ENCODE assay signal across 23 cellular contexts in the genomic region with DNA sequence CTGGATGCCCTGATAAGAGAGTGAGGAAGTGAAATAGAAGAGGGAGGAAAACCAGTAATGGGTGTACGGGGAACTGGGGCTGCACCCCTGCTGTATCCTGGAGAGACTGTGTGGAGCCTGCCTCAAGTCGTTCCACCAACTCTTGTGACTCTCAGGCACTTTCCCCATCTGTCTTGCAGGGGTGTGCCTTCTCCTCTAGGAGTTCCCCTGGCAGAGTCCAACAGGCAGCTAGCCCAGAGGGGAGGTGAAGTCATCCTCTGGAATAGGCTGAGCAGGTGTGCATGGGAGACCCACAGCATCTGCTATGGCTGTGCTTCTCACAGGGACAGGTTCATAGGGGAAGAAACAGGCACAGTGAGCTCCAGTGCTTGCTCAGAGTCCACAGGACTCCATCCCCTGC. TPM values are rescaled to one million over a fixed set of nuclear protein-coding genes. Genes with fewer than 3 reads are reported as not detected.
DNase-seq lines count a peak whose midpoint lies in the region; ATAC-seq, FAIRE-seq and TF ChIP-seq lines count a peak whose summit lies in the region.
"Had no signal": no experiment of that assay in that cellular context is flagged by ENCODE, and none has a peak within 500 bp of the region (broad histone marks: within the 10 kb centered on the region; RNA-seq: fewer than 3 reads in every experiment).

No MANE protein-coding gene starts in this region.

- no peak overlapping the region for H3K27ac ChIP-seq in mesendoderm (ENCODE audit: low read depth, low read length)
- H3K27ac ChIP-seq: adrenal gland had no signal

- no peak for DNase-seq in natural killer cell treated with Interleukin-12 subunit alpha and Interleukin-12 subunit beta and Interleukin-15 and Interleukin-18, amount 100 ng/mL, for 72 hours (ENCODE audit: low spot score)
- DNase-seq in natural killer cell: no peak
- DNase-seq in SHP77 (lab: John Stamatoyannopoulos, UW): peak; percentile 72 to 74
- DNase-seq in mesendoderm: peak; percentile 5
- DNase-seq in GM12892 (ENCODE audit: insufficient read length): no peak
- DNase-seq in activated naive CD8-positive, alpha-beta T cell treated with anti-CD3 and anti-CD28 coated beads, Interleukin-2, amount 50 U/mL, for 24 hours: no peak
- DNase-seq: activated CD4-positive, alpha-beta T cell treated with anti-CD3 and anti-CD28 coated beads, Interleukin-2, amount 50 U/mL, for 48 hours; activated gamma-delta T cell treated with Interleukin-2 at 50 U/mL for 16 hours; adrenal gland; caudate nucleus; dermis blood vessel endothelial cell; HFFc6; hypothalamus; naive thymus-derived CD8-positive, alpha-beta T cell; NCI-H345; SK-N-SH; stimulated activated CD4-positive, alpha-beta T cell treated with anti-CD3 and anti-CD28 coated beads, Interleukin-2, amount 100 ng/mL, for 48 hours had no signal

- ATAC-seq in natural killer cell treated with Interleukin-12 subunit alpha and Interleukin-12 subunit beta and Interleukin-15 and Interleukin-18, amount 100 ng/mL, for 72 hours: peak; percentile 18 to 48
- ATAC-seq in natural killer cell (no peak), GM21576 (IDR thresholded peaks at IDR 0.05; ENCODE audit: unreplicated experiment) (no peak), GM21447 (IDR thresholded peaks at IDR 0.05; ENCODE audit: unreplicated experiment) (no peak)
- ATAC-seq in activated naive CD8-positive, alpha-beta T cell treated with anti-CD3 and anti-CD28 coated beads, Interleukin-2, amount 50 U/mL, for 24 hours: no peak
- ATAC-seq: naive thymus-derived CD8-positive, alpha-beta T cell had no signal

- no peaks in the 10 kb centered on the region for H3K36me3 Mint-ChIP-seq in natural killer cell treated with Interleukin-12 subunit alpha and Interleukin-12 subunit beta and Interleukin-15 and Interleukin-18, amount 100 ng/mL, for 72 hours
- H3K36me3 Mint-ChIP-seq in natural killer cell: no peaks in the 10 kb centered on the region
- H3K36me3 Mint-ChIP-seq in activated naive CD8-positive, alpha-beta T cell treated with anti-CD3 and anti-CD28 coated beads, Interleukin-2, amount 50 U/mL, for 24 hours (ENCODE audit: low read depth): no peaks in the 10 kb centered on the region
- H3K36me3 Mint-ChIP-seq: memory B cell; naive thymus-derived CD8-positive, alpha-beta T cell had no signal

- no peaks in the 10 kb centered on the region for H3K36me3 ChIP-seq in mesendoderm (ENCODE audit: control insufficient read depth, insufficient read depth, low read length)
- H3K36me3 ChIP-seq: adrenal gland had no signal

- H3K4me3 Mint-ChIP-seq in natural killer cell treated with Interleukin-12 subunit alpha and Interleukin-12 subunit beta and Interleukin-15 and Interleukin-18, amount 100 ng/mL, for 72 hours: no peak overlapping the region
- no peak overlapping the region for H3K4me3 Mint-ChIP-seq in natural killer cell
- H3K4me3 Mint-ChIP-seq in activated naive CD8-positive, alpha-beta T cell treated with anti-CD3 and anti-CD28 coated beads, Interleukin-2, amount 50 U/mL, for 24 hours: no peak overlapping the region
- H3K4me3 Mint-ChIP-seq: HFFc6; memory B cell; naive thymus-derived CD8-positive, alpha-beta T cell; stimulated activated naive CD8-positive, alpha-beta T cell treated with anti-CD3 and anti-CD28 coated beads, Interleukin-15, Interleukin-2, amounts not matched to agents 100 ng/mL and 50 ng/mL, for 24 hours; T-helper 2 cell treated with Interferon-gamma antibody and Interleukin-4, amounts not matched to agents 5 μg/mL and 100 μg/mL, for 36 hours had no signal

- H2AK5ac ChIP-seq in mesendoderm (ENCODE audit: low read length): no peak overlapping the region

- FAIRE-seq in GM12892 (lab: Jason Lieb, UNC): no peak
- FAIRE-seq: islet of Langerhans had no signal

- WGBS in mesendoderm (ENCODE audit: extremely low coverage, insufficient coverage, low lambda C conversion rate): no CpG with 5 or more reads among the region's 2 CpGs

- H3K18ac ChIP-seq in mesendoderm (ENCODE audit: low read length): no peak overlapping the region

- H2BK15ac ChIP-seq in mesendoderm (replicated peaks; ENCODE audit: low read depth): no peak overlapping the region

- H2BK120ac ChIP-seq in mesendoderm (ENCODE audit: low read depth, low read length): no peak overlapping the region

- no peak for TF ChIP-seq CTCF in natural killer cell (IDR thresholded peaks at IDR 0.05)

- no peak overlapping the region for H3K27ac Mint-ChIP-seq in natural killer cell treated with Interleukin-12 subunit alpha and Interleukin-12 subunit beta and Interleukin-15 and Interleukin-18, amount 100 ng/mL, for 72 hours
- no peak overlapping the region for H3K27ac Mint-ChIP-seq in natural killer cell
- no peak overlapping the region for H3K27ac Mint-ChIP-seq in activated naive CD8-positive, alpha-beta T cell treated with anti-CD3 and anti-CD28 coated beads, Interleukin-2, amount 50 U/mL, for 24 hours
- H3K27ac Mint-ChIP-seq: HFFc6; memory B cell; naive thymus-derived CD8-positive, alpha-beta T cell; stimulated activated naive CD8-positive, alpha-beta T cell treated with anti-CD3 and anti-CD28 coated beads, Interleukin-15, Interleukin-2, amounts not matched to agents 100 ng/mL and 50 ng/mL, for 24 hours; T-helper 2 cell treated with Interferon-gamma antibody and Interleukin-4, amounts not matched to agents 5 μg/mL and 100 μg/mL, for 36 hours had no signal

- no peaks in the 10 kb centered on the region for H3K4me1 Mint-ChIP-seq in natural killer cell treated with Interleukin-12 subunit alpha and Interleukin-12 subunit beta and Interleukin-15 and Interleukin-18, amount 100 ng/mL, for 72 hours (ENCODE audit: low read depth in 2 of 2)
- no peaks in the 10 kb centered on the region for H3K4me1 Mint-ChIP-seq in natural killer cell
- H3K4me1 Mint-ChIP-seq in activated naive CD8-positive, alpha-beta T cell treated with anti-CD3 and anti-CD28 coated beads, Interleukin-2, amount 50 U/mL, for 24 hours: no peaks in the 10 kb centered on the region
- H3K4me1 Mint-ChIP-seq: memory B cell; naive thymus-derived CD8-positive, alpha-beta T cell had no signal

- H4K5ac ChIP-seq in mesendoderm (ENCODE audit: low read length): no peak overlapping the region

- H3K79me2 ChIP-seq in mesendoderm (ENCODE audit: control insufficient read depth, insufficient read depth, low read length): no peaks in the 10 kb centered on the region

- H3K56ac ChIP-seq in mesendoderm (ENCODE audit: low read length): no peak overlapping the region

- H3K27me3 Mint-ChIP-seq in natural killer cell treated with Interleukin-12 subunit alpha and Interleukin-12 subunit beta and Interleukin-15 and Interleukin-18, amount 100 ng/mL, for 72 hours: peaks cover 12 to 28% of the 10 kb centered on the region in 2 donors
- peaks cover 16 to 30% of the 10 kb centered on the region in 2 donors for H3K27me3 Mint-ChIP-seq in natural killer cell (ENCODE audit: low read depth in 2 of 2)
- peaks cover 11% of the 10 kb centered on the region for H3K27me3 Mint-ChIP-seq in activated naive CD8-positive, alpha-beta T cell treated with anti-CD3 and anti-CD28 coated beads, Interleukin-2, amount 50 U/mL, for 24 hours
- H3K27me3 Mint-ChIP-seq: stimulated activated naive CD8-positive, alpha-beta T cell treated with anti-CD3 and anti-CD28 coated beads, Interleukin-15, Interleukin-2, amounts not matched to agents 100 ng/mL and 50 ng/mL, for 24 hours had no signal

- no peaks in the 10 kb centered on the region for H3K27me3 ChIP-seq in mesendoderm (ENCODE audit: insufficient read depth, low read length, poor library complexity)
- H3K27me3 ChIP-seq: adrenal gland had no signal

- H3K4me3 ChIP-seq in mesendoderm (ENCODE audit: low read length): no peak overlapping the region
- H3K4me3 ChIP-seq: adrenal gland had no signal

- no peak overlapping the region for H4K8ac ChIP-seq in mesendoderm (ENCODE audit: low read depth, low read length)

- no peak overlapping the region for H3K4ac ChIP-seq in mesendoderm (ENCODE audit: low read depth, low read length)

- no peaks in the 10 kb centered on the region for H3K79me1 ChIP-seq in mesendoderm (ENCODE audit: low read length)

- no peak overlapping the region for H3K23ac ChIP-seq in mesendoderm (ENCODE audit: low read length)

- H3K9ac ChIP-seq in mesendoderm (ENCODE audit: low read length): no peak overlapping the region
- H3K9ac ChIP-seq: SK-N-SH had no signal

- intact Hi-C loops in natural killer cell (cut with micrococcal nuclease): no loop called here

- H3K9me3 Mint-ChIP-seq in natural killer cell treated with Interleukin-12 subunit alpha and Interleukin-12 subunit beta and Interleukin-15 and Interleukin-18, amount 100 ng/mL, for 72 hours: no peaks in the 10 kb centered on the region
- H3K9me3 Mint-ChIP-seq in natural killer cell: no peaks in the 10 kb centered on the region
- H3K9me3 Mint-ChIP-seq in activated naive CD8-positive, alpha-beta T cell treated with anti-CD3 and anti-CD28 coated beads, Interleukin-2, amount 50 U/mL, for 24 hours: no peaks in the 10 kb centered on the region
- H3K9me3 Mint-ChIP-seq: HFFc6; memory B cell; naive thymus-derived CD8-positive, alpha-beta T cell; stimulated activated naive CD8-positive, alpha-beta T cell treated with anti-CD3 and anti-CD28 coated beads, Interleukin-15, Interleukin-2, amounts not matched to agents 100 ng/mL and 50 ng/mL, for 24 hours; T-helper 2 cell treated with Interferon-gamma antibody and Interleukin-4, amounts not matched to agents 5 μg/mL and 100 μg/mL, for 36 hours had no signal

- H3K4me2 ChIP-seq in mesendoderm (ENCODE audit: low read length): no peak overlapping the region
- H3K4me2 ChIP-seq: SK-N-SH had no signal

- TF ChIP-seq POLR2A in GM12892 (IDR thresholded peaks at IDR 0.05; ENCODE audit: low read depth, low read length): no peak

- no peak overlapping the region for H2BK5ac ChIP-seq in mesendoderm (ENCODE audit: low read length)

- H3K4me1 ChIP-seq in mesendoderm (ENCODE audit: control insufficient read depth, low read depth, low read length): no peaks in the 10 kb centered on the region
- H3K4me1 ChIP-seq: adrenal gland had no signal

RNA-seq across cellular contexts. Expression of a gene that starts 46.8 kb away (rescaled TPM):
- not detected for total RNA-seq in natural killer cell treated with Interleukin-12 subunit alpha and Interleukin-12 subunit beta and Interleukin-15 and Interleukin-18, amount 100 ng/mL, for 72 hours
- total RNA-seq in natural killer cell: not detected
- polyA plus RNA-seq in mesendoderm (2013, experiment 1 of 2): 5.9 TPM
- 5.9 TPM for polyA plus RNA-seq in mesendoderm (2013, experiment 2 of 2)
- polyA plus RNA-seq in GM12892 (2012; ENCODE audit: missing spikeins): not detected
- total RNA-seq: HFFc6 had no signal

Comparison
In these comparisons a context has a peak if more than half of its experiments do, and no peak if none do; other contexts are left out.
1. ATAC-seq: peak in natural killer cell treated with Interleukin-12 subunit alpha and Interleukin-12 subunit beta and Interleukin-15 and Interleukin-18, amount 100 ng/mL, for 72 hours (2 of 2); none in natural killer cell (0 of 3), GM21576 (single experiment), GM21447 (single experiment) and activated naive CD8-positive, alpha-beta T cell treated with anti-CD3 and anti-CD28 coated beads, Interleukin-2, amount 50 U/mL, for 24 hours (single experiment).
2. DNase-seq: peak in SHP77 (2 of 2) and mesendoderm (single experiment); none in natural killer cell treated with Interleukin-12 subunit alpha and Interleukin-12 subunit beta and Interleukin-15 and Interleukin-18, amount 100 ng/mL, for 72 hours (single experiment), natural killer cell (single experiment), GM12892 (single experiment) and activated naive CD8-positive, alpha-beta T cell treated with anti-CD3 and anti-CD28 coated beads, Interleukin-2, amount 50 U/mL, for 24 hours (single experiment).